In genomic region chr3:184543256-184543655, GRCh38 we compare ENCODE assay signal across 10 cellular contexts. TPM values are rescaled to one million over a fixed set of nuclear protein-coding genes. Genes with fewer than 3 reads are reported as not detected.
"Had no signal": no experiment of that assay in that cellular context is flagged by ENCODE, and none has a peak within 500 bp of the region (broad histone marks: within the 10 kb centered on the region; RNA-seq: fewer than 3 reads in every experiment).

No MANE protein-coding gene starts in this region.

- DNase-seq: left ventricle myocardium superior had no signal

- H3K9me3 ChIP-seq: adrenal gland, ascending aorta, esophagus squamous epithelium, heart left ventricle, prostate gland, right lobe of liver, testis had no signal

- H3K27me3 ChIP-seq: ascending aorta, right lobe of liver, testis had no signal

- H3K4me1 ChIP-seq: ascending aorta, prostate gland, testis had no signal

- H3K27ac ChIP-seq: adrenal gland, ascending aorta, esophagus squamous epithelium, heart left ventricle, prostate gland, right lobe of liver, testis had no signal

- H3K4me3 ChIP-seq: adrenal gland, ascending aorta, heart left ventricle, prostate gland, right lobe of liver, smooth muscle cell, testis had no signal

RNA-seq across cellular contexts. Expression of gene EPHB3, which starts 18.3 kb away (rescaled TPM):
- total RNA-seq: natural killer cell had no signal
